ENCODE assay signal across 8 cellular contexts in the genomic region with DNA sequence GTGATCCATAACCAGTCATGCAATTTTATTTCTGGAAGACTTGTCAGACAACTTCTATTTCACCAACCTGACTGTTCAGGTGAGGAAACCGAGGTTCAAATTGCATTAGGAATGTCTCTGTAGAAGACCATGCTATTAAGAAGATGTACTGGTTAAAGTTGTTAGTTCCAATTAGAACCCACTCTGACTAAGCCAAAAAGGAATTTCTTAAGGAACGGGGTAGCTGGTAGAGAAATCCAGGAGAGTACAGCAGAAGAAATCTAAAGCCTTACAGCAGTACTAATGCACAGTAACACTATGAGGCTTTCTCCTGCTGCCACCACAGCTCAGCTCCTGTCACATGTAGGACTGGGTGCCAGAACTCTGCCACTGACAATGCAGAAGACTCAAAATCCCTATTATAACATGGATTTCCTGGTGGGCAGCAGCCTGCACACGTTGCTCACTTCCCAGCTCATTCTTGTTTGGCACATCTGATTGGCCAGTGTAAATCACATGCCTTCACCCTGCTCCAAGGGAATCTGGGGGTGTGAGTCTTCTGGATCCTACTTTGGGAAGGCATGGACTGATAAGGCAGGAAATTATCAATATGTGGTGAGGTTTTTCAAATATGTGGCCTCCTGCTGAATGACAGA. TPM values are rescaled to one million over a fixed set of nuclear protein-coding genes. Genes with fewer than 3 reads are reported as not detected.
DNase-seq lines count a peak whose midpoint lies in the region; ATAC-seq lines count a peak whose summit lies in the region.
"Had no signal": no experiment of that assay in that cellular context is flagged by ENCODE, and none has a peak within 500 bp of the region (broad histone marks: within the 10 kb centered on the region; RNA-seq: fewer than 3 reads in every experiment).

No MANE protein-coding gene starts in this region.

- H3K36me3 ChIP-seq in H7 (replicated peaks; ENCODE audit: control insufficient read depth, insufficient read depth, low read length) = no peaks in the 10 kb centered on the region

- H3K4me3 ChIP-seq in H7 (ENCODE audit: insufficient read depth, low read depth, low read length) = no peak overlapping the region

- H3K27me3 ChIP-seq in H7 (ENCODE audit: control insufficient read depth, insufficient read depth, low read length) = peaks cover 4% of the 10 kb centered on the region

- DNase-seq in H7 (peak; percentile 74), amniotic epithelial cell (ENCODE audit: low read depth) (peak; percentile 48), iPS-NIHi7 (ENCODE audit: extremely low spot score) (peak; percentile 72), substantia nigra (lab: John Stamatoyannopoulos, UW) (peak in 6 of 49 donors; percentile 6 to 43 (median 21)), NCI-H146 treated with DMSO at 0.1 percent for 48 hours (lab: John Stamatoyannopoulos, UW; ENCODE audit: unreplicated experiment) (no peak), COLO829 (ENCODE audit: low spot score) (no peak)
- DNase-seq: NCI-H774 had no signal

- no peak for ATAC-seq in HG03432 (IDR thresholded peaks at IDR 0.05; ENCODE audit: unreplicated experiment)

- peak overlapping the region; percentile 22 for H3K27ac ChIP-seq in substantia nigra (ENCODE audit: low read depth, low read length, poor library complexity, severe bottlenecking)

RNA-seq across cellular contexts. Expression of gene CAST, which starts 37.1 kb away (rescaled TPM):
- 12.0 and 18.8 TPM in 2 replicates for total RNA-seq in H7 (2014; rRNA removed; shearing (Covaris generic))

Comparison
In these comparisons a context has a peak if more than half of its experiments do, and no peak if none do; other contexts are left out.
1. DNase-seq: peak in H7 (single experiment), amniotic epithelial cell (single experiment) and iPS-NIHi7 (single experiment); none in NCI-H146 treated with DMSO at 0.1 percent for 48 hours (single experiment) and COLO829 (single experiment).